9 cellular contexts compared by ENCODE assay signal in the genomic region with DNA sequence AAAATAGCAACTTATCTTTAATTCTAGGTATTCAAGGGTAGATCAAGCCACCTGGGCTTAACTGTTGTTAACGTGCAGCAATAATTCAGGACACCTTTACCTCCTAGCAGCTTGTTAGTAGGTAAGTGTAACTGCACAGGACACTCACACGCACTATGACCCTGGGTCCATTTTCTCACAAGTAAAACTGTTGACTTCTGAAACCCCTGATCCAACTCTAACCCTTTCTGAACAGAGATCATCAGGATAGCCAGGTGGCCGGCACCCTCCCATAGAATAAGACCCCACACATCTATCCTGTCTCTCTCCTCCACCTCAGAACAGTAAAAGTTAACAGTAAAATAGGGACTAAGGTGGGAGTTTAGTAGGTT. TPM values are rescaled to one million over a fixed set of nuclear protein-coding genes. Genes with fewer than 3 reads are reported as not detected.
A peak's percentile ranks its signal among the peaks of the same experiment; 100 is the strongest.
DNase-seq lines count a peak whose midpoint lies in the region; ATAC-seq and TF ChIP-seq lines count a peak whose summit lies in the region.
"Had no signal": no experiment of that assay in that cellular context is flagged by ENCODE, and none has a peak within 500 bp of the region (broad histone marks: within the 10 kb centered on the region; RNA-seq: fewer than 3 reads in every experiment).

No MANE protein-coding gene starts in this region.

- 16% methylated on average over 3 of the region's 3 CpGs for WGBS in HUES64
- 24 to 37% methylated on average over 3 of the region's 3 CpGs for WGBS in gastroesophageal sphincter (ENCODE audit: low coverage in 1 of 2), 2 donors

- no peaks in the 10 kb centered on the region for H4K20me1 ChIP-seq in neural progenitor cell (ENCODE audit: low read depth)

- peaks cover 6% of the 10 kb centered on the region; the same call in 1 of the 2 replicates for H3K4me1 ChIP-seq in HUES64 (ENCODE audit: insufficient read depth, low read length)
- H3K4me1 ChIP-seq in neural progenitor cell = peaks cover 8% of the 10 kb centered on the region
- H3K4me1 ChIP-seq in gastroesophageal sphincter = peaks cover 0 to 13% (median 0%) of the 10 kb centered on the region in 3 donors

- peaks cover 41% of the 10 kb centered on the region for H3K79me2 ChIP-seq in neural progenitor cell (ENCODE audit: low read depth)

- H3K9ac ChIP-seq in HUES64 (ENCODE audit: low read depth, low read length) = peak overlapping the region; percentile 81
- peak overlapping the region; percentile 47 for H3K9ac ChIP-seq in neural progenitor cell

- peaks cover 6% of the 10 kb centered on the region for H3K27me3 Mint-ChIP-seq in central memory CD8-positive, alpha-beta T cell
- H3K27me3 Mint-ChIP-seq in neural progenitor cell (ENCODE audit: insufficient read depth, low read depth) = peaks cover 4% of the 10 kb centered on the region

- H3K27ac ChIP-seq in HUES64 (ENCODE audit: low read depth, low read length) = no peak overlapping the region
- no peak overlapping the region for H3K27ac ChIP-seq in neural progenitor cell
- no peak overlapping the region for H3K27ac ChIP-seq in gastroesophageal sphincter

- H3K4me3 ChIP-seq in GM12864 (ENCODE audit: low read depth, low read length) (peak overlapping the region; percentile 83), HUES64 (ENCODE audit: low read length) (peak overlapping the region; percentile 89), neural progenitor cell (peak overlapping the region; percentile 82), gastroesophageal sphincter (peak overlapping the region in 1 of 2 donors; percentile 50)

- TF ChIP-seq POLR2A in gastroesophageal sphincter (IDR thresholded peaks at IDR 0.05) = no peak

- TF ChIP-seq CTCF in GM12864 (IDR thresholded peaks at IDR 0.05; ENCODE audit: low read depth, low read length, missing control alignments) (no peak), neural progenitor cell (IDR thresholded peaks at IDR 0.05) (no peak), gastroesophageal sphincter (IDR thresholded peaks at IDR 0.05) (no peak)

- H3K27me3 ChIP-seq in HUES64 (ENCODE audit: insufficient read depth, low read length) (peaks cover 12% of the 10 kb centered on the region; the same call in 1 of the 2 replicates), neural progenitor cell (peaks cover 22% of the 10 kb centered on the region), gastroesophageal sphincter (no peaks in the 10 kb centered on the region)

- H3K9me3 ChIP-seq in HUES64 (ENCODE audit: insufficient read depth, low read depth, low read length) (no peaks in the 10 kb centered on the region), neural progenitor cell (ENCODE audit: low read depth) (no peaks in the 10 kb centered on the region), gastroesophageal sphincter (no peaks in the 10 kb centered on the region)

- H3F3A ChIP-seq in neural progenitor cell (ENCODE audit: low read depth) = no peaks in the 10 kb centered on the region

- H3K9me3 Mint-ChIP-seq in central memory CD8-positive, alpha-beta T cell = no peaks in the 10 kb centered on the region
- H3K9me3 Mint-ChIP-seq in neural progenitor cell = no peaks in the 10 kb centered on the region

- no peak for ATAC-seq in central memory CD8-positive, alpha-beta T cell (replicated peaks; ENCODE audit: extremely low read depth, poor library complexity, severe bottlenecking)
- ATAC-seq in HG02938 (IDR thresholded peaks at IDR 0.05; ENCODE audit: unreplicated experiment) (no peak), gastroesophageal sphincter (no peak)

- in situ Hi-C loops in KBM-7 (cut with MboI; ENCODE audit: low pct_unique_long_range_greater_than_20kb, low sequenced_read_pairs) = no loop called here

- H3K27ac Mint-ChIP-seq in central memory CD8-positive, alpha-beta T cell (ENCODE audit: low read depth) = no peak overlapping the region
- H3K27ac Mint-ChIP-seq in neural progenitor cell = peak overlapping the region; percentile 15

- peak overlapping the region; percentile 95 for H3K4me2 ChIP-seq in neural progenitor cell

- H3K4me3 Mint-ChIP-seq in central memory CD8-positive, alpha-beta T cell = peak overlapping the region; percentile 87
- H3K4me3 Mint-ChIP-seq in neural progenitor cell = peak overlapping the region; percentile 99

- no peak for TF ChIP-seq EP300 in gastroesophageal sphincter (IDR thresholded peaks at IDR 0.05)

- H3K36me3 ChIP-seq in HUES64 (ENCODE audit: insufficient read depth, low read length) = peaks cover 33% of the 10 kb centered on the region
- peaks cover 5% of the 10 kb centered on the region for H3K36me3 ChIP-seq in neural progenitor cell
- H3K36me3 ChIP-seq in gastroesophageal sphincter = no peaks in the 10 kb centered on the region

- H3K36me3 Mint-ChIP-seq in central memory CD8-positive, alpha-beta T cell (ENCODE audit: insufficient read depth) = peaks cover 5% of the 10 kb centered on the region
- H3K36me3 Mint-ChIP-seq in neural progenitor cell = peaks cover 18% of the 10 kb centered on the region

- no peak for DNase-seq in GM12864 (ENCODE audit: low read depth)
- no peak for DNase-seq in central memory CD8-positive, alpha-beta T cell (ENCODE audit: low spot score in 2 of 2)
- DNase-seq in neural progenitor cell (ENCODE audit: low spot score) = no peak
- DNase-seq in KBM-7 = no peak
- no peak for DNase-seq in ecto neural progenitor cell (ENCODE audit: low spot score)

- peaks cover 10% of the 10 kb centered on the region for H3K4me1 Mint-ChIP-seq in central memory CD8-positive, alpha-beta T cell
- peaks cover 17% of the 10 kb centered on the region for H3K4me1 Mint-ChIP-seq in neural progenitor cell

- peak overlapping the region; percentile 71 for H2AFZ ChIP-seq in neural progenitor cell (replicated peaks)

RNA-seq across cellular contexts. Expression of a gene that starts 0.6 kb away (rescaled TPM):
- 38.4 TPM for polyA plus RNA-seq in HUES64 (2013, experiment 1 of 2)
- 44.8 TPM for polyA plus RNA-seq in HUES64 (2013, experiment 2 of 2)
- total RNA-seq in neural progenitor cell (ENCODE audit: low replicate concordance) (38.9 and 60.0 TPM in 2 replicates), gastroesophageal sphincter (not detected)

RNA-seq across cellular contexts. Expression of a gene that starts 11.5 kb away (rescaled TPM):
- polyA plus RNA-seq in HUES64 (2013, experiment 1 of 2) = not detected
- not detected for polyA plus RNA-seq in HUES64 (2013, experiment 2 of 2)
- total RNA-seq in neural progenitor cell (ENCODE audit: low replicate concordance) = not detected in 2 replicates
- under 1 TPM in 1 of 4 donors, not detected in 3; 0.59 TPM for total RNA-seq in gastroesophageal sphincter
- total RNA-seq: lung microvascular endothelial cell had no signal

Comparison
In these comparisons a context has a peak if more than half of its experiments do, and no peak if none do; other contexts are left out.
1. RNA of a gene that starts 0.6 kb away (total RNA-seq): 38.9 to 60.0 TPM in neural progenitor cell; not detected in gastroesophageal sphincter; every median in the first group is over 10 times any median in the second.